Comparison of ENCODE assay signal across 26 cellular contexts in genomic region chr1:53156783-53157182, GRCh38. TPM values are rescaled to one million over a fixed set of nuclear protein-coding genes. Genes with fewer than 3 reads are reported as not detected.
DNase-seq lines count a peak whose midpoint lies in the region; ATAC-seq, FAIRE-seq and TF ChIP-seq lines count a peak whose summit lies in the region.
"Had no signal": no experiment of that assay in that cellular context is flagged by ENCODE, and none has a peak within 500 bp of the region (broad histone marks: within the 10 kb centered on the region; RNA-seq: fewer than 3 reads in every experiment).

No MANE protein-coding gene starts in this region.

- POLR2A ChIA-PET in HepG2 (lab: Yijun Ruan, JAX): interaction anchor here (2.7 kb wide), 1 partner anchor 19 kb away, joined by 9 read pairs; no protein-coding TSS in a partner anchor
- POLR2A ChIA-PET in K562 (lab: Yijun Ruan, JAX): interaction anchor here (0.8 to 1.6 kb wide), 2 partner anchors 8 to 9 kb away, joined by 3 to 4 read pairs; no protein-coding TSS in a partner anchor

- H3K27ac ChIP-seq in HepG2 (ENCODE audit: extremely low read length, insufficient read depth, low read length) (no peak overlapping the region), right lobe of liver (no peak overlapping the region), K562 (ENCODE audit: extremely low read depth, low read depth, low read length) (no peak overlapping the region)
- H3K27ac ChIP-seq: 22Rv1; A549; BLaER1 treated with 17β-estradiol and CSF1 and Interleukin-3, amounts not matched to agents 10 nM and 100 nM; C4-2B had no signal

- H3K27me3 ChIP-seq in HepG2 (ENCODE audit: control insufficient read depth in 1 of 2, insufficient read depth in 2 of 2, low read length in 2 of 2) (peaks cover 0 to 1% of the 10 kb centered on the region in 2 experiments; a peak in 1 of 5 replicates), right lobe of liver (no peaks in the 10 kb centered on the region), K562 (ENCODE audit: control insufficient read depth in 2 of 2, insufficient read depth in 2 of 2, low read length in 2 of 2) (peaks cover 3 to 14% of the 10 kb centered on the region in 2 experiments; a peak in 3 of 5 replicates)
- H3K27me3 ChIP-seq: BLaER1 treated with 17β-estradiol and CSF1 and Interleukin-3, amounts not matched to agents 10 nM and 100 nM had no signal

- H3K4me3 ChIP-seq in HepG2 (replicated peaks in 1 of 3; ENCODE audit: insufficient read depth in 1 of 3, low read depth in 2 of 3, low read length in 3 of 3): no peak overlapping the region
- H3K4me3 ChIP-seq in right lobe of liver: no peak overlapping the region
- no peak overlapping the region for H3K4me3 ChIP-seq in K562
- H3K4me3 ChIP-seq: A549; BLaER1 treated with 17β-estradiol and CSF1 and Interleukin-3, amounts not matched to agents 10 nM and 100 nM; GM12878 had no signal

- DNase-seq in HepG2 (ENCODE audit: low spot score): no peak
- no peak for DNase-seq in right lobe of liver
- no peak for DNase-seq in K562 (ENCODE audit: extremely low read depth in 1 of 4, low spot score in 3 of 4)
- DNase-seq in amygdala (lab: John Stamatoyannopoulos, UW): no peak
- DNase-seq: AML-193; CD4-positive, alpha-beta memory T cell; CD4-positive, CD25-positive, alpha-beta regulatory T cell; CD8-positive, alpha-beta memory T cell; COR-L47; DMS 273 treated with DMSO at 0.1 percent for 48 hours; DMS153; DMS53; DMS79; DND-41; EL; GDM1 had no signal

- FAIRE-seq in HepG2 (lab: Jason Lieb, UNC): no peak
- FAIRE-seq in K562 (lab: Jason Lieb, UNC): no peak
- FAIRE-seq: A549, GM12878, GM12892 had no signal

- intact Hi-C loops in HepG2 (cut with micrococcal nuclease; ENCODE audit: unreplicated experiment): no loop called here
- intact Hi-C loops in right lobe of liver (cut with DNase I): no loop called here
- intact Hi-C loops in K562 (cut with micrococcal nuclease): no loop called here

- WGBS in HepG2 (ENCODE audit: low lambda C conversion rate): 64% methylated on average over 3 of the region's 3 CpGs
- WGBS in right lobe of liver (ENCODE audit: insufficient coverage, low coverage, low lambda C conversion rate, missing lambda C conversion rate): 67% methylated on average over 3 of the region's 3 CpGs
- WGBS in K562 (ENCODE audit: insufficient coverage, low coverage, missing lambda C conversion rate): 12% methylated on average over 3 of the region's 3 CpGs

- H4K20me1 ChIP-seq in HepG2 (ENCODE audit: insufficient read depth, low read length): no peaks in the 10 kb centered on the region
- H4K20me1 ChIP-seq in K562 (replicated peaks; ENCODE audit: control insufficient read depth, insufficient read depth, low read length): no peaks in the 10 kb centered on the region
- H4K20me1 ChIP-seq: BLaER1 treated with 17β-estradiol and CSF1 and Interleukin-3, amounts not matched to agents 10 nM and 100 nM had no signal

- H3K4me1 ChIP-seq in HepG2 (ENCODE audit: insufficient read depth, low read length): peaks cover 85% of the 10 kb centered on the region
- peaks cover 0 to 5% (median 0%) of the 10 kb centered on the region in 4 donors for H3K4me1 ChIP-seq in right lobe of liver
- H3K4me1 ChIP-seq in K562 (replicated peaks in 1 of 2; ENCODE audit: control insufficient read depth in 2 of 2, insufficient read depth in 2 of 2, low read length in 2 of 2): no peaks in the 10 kb centered on the region
- H3K4me1 ChIP-seq: BLaER1 treated with 17β-estradiol and CSF1 and Interleukin-3, amounts not matched to agents 10 nM and 100 nM had no signal

- no peaks in the 10 kb centered on the region for H3K9me1 ChIP-seq in K562 (ENCODE audit: control insufficient read depth, insufficient read depth, low read length)

- H3K9me3 ChIP-seq in HepG2 (ENCODE audit: low read length) (no peaks in the 10 kb centered on the region), right lobe of liver (no peaks in the 10 kb centered on the region), K562 (replicated peaks; ENCODE audit: control insufficient read depth, insufficient read depth, low read depth, low read length) (no peaks in the 10 kb centered on the region)
- H3K9me3 ChIP-seq: A549; BLaER1 treated with 17β-estradiol and CSF1 and Interleukin-3, amounts not matched to agents 10 nM and 100 nM had no signal

- in situ Hi-C loops in HepG2 (cut with HindIII; ENCODE audit: extremely low pct_ligation_motif_present, low pct_unique_long_range_greater_than_20kb) (no loop called here), K562 (cut with MboI) (no loop called here)

- no TSS peak for BruUV-seq in HepG2 (replicated peaks; lab: Mats Ljungman, UMichigan)
- BruUV-seq in K562 (replicated peaks; lab: Mats Ljungman, UMichigan): no TSS peak

- no peak for ATAC-seq in HepG2
- ATAC-seq in right lobe of liver: no peak
- ATAC-seq in K562: no peak
- no peak for ATAC-seq in GM18870 (IDR thresholded peaks at IDR 0.05; ENCODE audit: unreplicated experiment)
- ATAC-seq: A549, GM12878 had no signal

- H3K4me2 ChIP-seq in HepG2 (ENCODE audit: low read depth, low read length) (no peak overlapping the region), K562 (ENCODE audit: insufficient read depth, low read length) (no peak overlapping the region)
- H3K4me2 ChIP-seq: A549; BLaER1 treated with 17β-estradiol and CSF1 and Interleukin-3, amounts not matched to agents 10 nM and 100 nM had no signal

- TF ChIP-seq EP300 in HepG2 (IDR thresholded peaks at IDR 0.05; ENCODE audit: low read depth in 2 of 2, low read length in 2 of 2): no peak
- TF ChIP-seq EP300 in HepG2 (CRISPR knock-in tag; IDR thresholded peaks at IDR 0.05; ENCODE audit: borderline replicate concordance): no peak
- TF ChIP-seq EP300 in K562 (IDR thresholded peaks at IDR 0.05; ENCODE audit: low read length): no peak

- TF ChIP-seq POLR2A in HepG2 (IDR thresholded peaks at IDR 0.05; ENCODE audit: insufficient read depth in 1 of 2, low read depth in 2 of 2, low read length in 2 of 2) (no peak), right lobe of liver (IDR thresholded peaks at IDR 0.05) (no peak), K562 (conservative IDR thresholded peaks at IDR 0.05) (no peak)

- TF ChIP-seq RAD21 in HepG2 (CRISPR knock-in tag; IDR thresholded peaks at IDR 0.05) (no peak), K562 (CRISPR knock-in tag; conservative IDR thresholded peaks at IDR 0.05 in 1 of 2, IDR thresholded peaks at IDR 0.05 in 1 of 2) (no peak)

- TF ChIP-seq CTCF in HepG2 (CRISPR knock-in tag; IDR thresholded peaks at IDR 0.05) (no peak), right lobe of liver (IDR thresholded peaks at IDR 0.05) (no peak), K562 (IDR thresholded peaks at IDR 0.05 in 2 of 3, conservative IDR thresholded peaks at IDR 0.05 in 1 of 3; ENCODE audit: insufficient read depth in 2 of 3, low read depth in 1 of 3, low read length in 3 of 3) (no peak)

- CTCF ChIA-PET in HepG2 (lab: Yijun Ruan, JAX; ENCODE audit: low intra/inter-chr PET ratio, low total read pairs): no interaction called here
- CTCF ChIA-PET in K562 (lab: Yijun Ruan, JAX; ENCODE audit: low intra/inter-chr PET ratio): no interaction called here

- H3K36me3 ChIP-seq in HepG2 (replicated peaks in 1 of 2; ENCODE audit: control insufficient read depth in 1 of 2, insufficient read depth in 2 of 2, low read length in 2 of 2) (no peaks in the 10 kb centered on the region), right lobe of liver (no peaks in the 10 kb centered on the region), K562 (ENCODE audit: control insufficient read depth, insufficient read depth, low read length) (no peaks in the 10 kb centered on the region)
- H3K36me3 ChIP-seq: BLaER1 treated with 17β-estradiol and CSF1 and Interleukin-3, amounts not matched to agents 10 nM and 100 nM had no signal

- H2AFZ ChIP-seq in HepG2 (ENCODE audit: low read length) (no peak overlapping the region), K562 (ENCODE audit: low read depth, low read length) (no peak overlapping the region)

- H3K9ac ChIP-seq in HepG2 (ENCODE audit: insufficient read depth, low read depth, low read length) (no peak overlapping the region), K562 (ENCODE audit: insufficient read depth in 1 of 2, low read depth in 2 of 2, low read length in 2 of 2) (no peak overlapping the region)
- H3K9ac ChIP-seq: BLaER1 treated with 17β-estradiol and CSF1 and Interleukin-3, amounts not matched to agents 10 nM and 100 nM had no signal

- H3K79me2 ChIP-seq in HepG2 (ENCODE audit: insufficient read depth, low read length) (no peaks in the 10 kb centered on the region), K562 (ENCODE audit: control insufficient read depth, insufficient read depth, low read length) (no peaks in the 10 kb centered on the region)

RNA-seq across cellular contexts. Expression of gene SLC1A7, which starts 14.3 kb away (rescaled TPM):
- total RNA-seq in HepG2 (2016; rRNA removed; fragmentation: Illumina TruSeq; extraction: Trizol) (0.04 TPM in 1 of 2 replicates, not detected in the other), right lobe of liver (1 to 10 TPM in 1 of 6 experiments, under 1 TPM in 5; 0.31 to 1.3 (median 0.61) TPM), K562 (2014; rRNA removed) (0.16 TPM in 1 of 2 replicates, not detected in the other), K562 (2014; rRNA removed; fragmentation: Illumina TruSeq; extraction: Trizol) (not detected in 2 replicates), K562 (2015; rRNA removed; fragmentation: Illumina TruSeq; extraction: Trizol) (not detected in 2 replicates), K562 (2021) (not detected in 2 replicates)
- total RNA-seq in HepG2 (2016; cell fraction: cytosol; rRNA removed; fragmentation: Illumina TruSeq; extraction: Trizol; ENCODE audit: low read depth): 0.10 TPM in 1 of 2 replicates, not detected in the other
- total RNA-seq in HepG2 (2016; cell fraction: insoluble cytoplasmic fraction; rRNA removed; fragmentation: Illumina TruSeq; extraction: Trizol): 0.10 TPM in 1 of 2 replicates, not detected in the other
- total RNA-seq in HepG2 (2016; cell fraction: membrane; rRNA removed; fragmentation: Illumina TruSeq; extraction: Trizol): not detected in 2 replicates
- not detected in 2 replicates for total RNA-seq in HepG2 (2016; cell fraction: nucleus; rRNA removed; fragmentation: Illumina TruSeq; extraction: Trizol)
- polyA plus RNA-seq in HepG2 (2011; rRNA removed) (2.0 and 4.8 TPM in 2 replicates), K562 (2011; rRNA removed) (0.07 and 0.08 TPM in 2 replicates), K562 (2014; fragmentation: Illumina TruSeq; extraction: Trizol) (0.06 TPM in 1 of 2 replicates, not detected in the other), K562 (2014; fragmentation: Nextera tagmentation; extraction: Ambion mirVana) (not detected), K562 (2014; rRNA removed) (not detected in 2 replicates)
- polyA plus RNA-seq in HepG2 (2011; cell fraction: cytosol; rRNA removed): 1.7 and 1.9 TPM in 2 replicates
- 10.0 and 14.8 TPM in 2 replicates for polyA plus RNA-seq in HepG2 (2011; cell fraction: nucleus; rRNA removed)
- 8.9 and 11.0 TPM in 2 replicates for polyA plus RNA-seq in HepG2 (2012)
- not detected in 2 replicates for polyA plus RNA-seq in HepG2 (2016; cell fraction: cytosol; fragmentation: Illumina TruSeq; extraction: Trizol; ENCODE audit: low read depth)
- not detected in 2 replicates for polyA plus RNA-seq in HepG2 (2016; cell fraction: insoluble cytoplasmic fraction; fragmentation: Illumina TruSeq; extraction: Trizol; ENCODE audit: low read depth)
- polyA plus RNA-seq in HepG2 (2016; cell fraction: membrane; fragmentation: Illumina TruSeq; extraction: Trizol; ENCODE audit: low read depth): 0.07 TPM in 1 of 2 replicates, not detected in the other
- polyA plus RNA-seq in HepG2 (2016; cell fraction: nucleus; fragmentation: Illumina TruSeq; extraction: Trizol; ENCODE audit: insufficient read depth, low read depth): not detected in 2 replicates
- polyA minus RNA-seq in HepG2 (2011; rRNA and poly(A)+ RNA removed; ENCODE audit: low replicate concordance): 2.1 TPM in 1 of 2 replicates, not detected in the other
- polyA minus RNA-seq in HepG2 (2011; cell fraction: cytosol; rRNA and poly(A)+ RNA removed): 0.70 and 0.99 TPM in 2 replicates
- polyA minus RNA-seq in HepG2 (2011; cell fraction: nucleus; rRNA and poly(A)+ RNA removed): 0.77 and 2.1 TPM in 2 replicates
- not detected in 2 replicates for total RNA-seq in K562 (2011; cell fraction: chromatin; rRNA removed; ENCODE audit: low replicate concordance)
- total RNA-seq in K562 (2011; cell fraction: nucleolus; rRNA removed): not detected in 2 replicates
- total RNA-seq in K562 (2011; cell fraction: nucleoplasm; rRNA removed): not detected in 2 replicates
- polyA plus RNA-seq in K562 (2011; cell fraction: cytosol; rRNA removed): 0.01 and 0.22 TPM in 2 replicates
- polyA plus RNA-seq in K562 (2011; cell fraction: nucleus; rRNA removed): 0.13 and 0.40 TPM in 2 replicates
- polyA plus RNA-seq in K562 (2012): 0.09 and 0.14 TPM in 2 replicates
- not detected in 2 replicates for polyA minus RNA-seq in K562 (2011; rRNA and poly(A)+ RNA removed)
- polyA minus RNA-seq in K562 (2011; cell fraction: cytosol; rRNA and poly(A)+ RNA removed): not detected in 2 replicates
- polyA minus RNA-seq in K562 (2011; cell fraction: nucleus; rRNA and poly(A)+ RNA removed): 0.11 and 0.13 TPM in 2 replicates
- total RNA-seq: A172; B cell; CD4-positive, alpha-beta memory T cell; CD4-positive, CD25-positive, alpha-beta regulatory T cell; CD8-positive, alpha-beta memory T cell; Daoy; GM12878 had no signal
- polyA plus RNA-seq: CD4-positive, alpha-beta memory T cell; CD4-positive, CD25-positive, alpha-beta regulatory T cell; GM12878 had no signal

RNA-seq across cellular contexts. Expression of gene CPT2, which starts 39.8 kb away (rescaled TPM):
- total RNA-seq in HepG2 (2016; rRNA removed; fragmentation: Illumina TruSeq; extraction: Trizol) (14.1 and 14.6 TPM in 2 replicates), right lobe of liver (100 to 1,000 TPM in 2 of 6 experiments, 10 to 100 TPM in 4; 37.6 to 108 (median 81.6) TPM), K562 (2014; rRNA removed) (19.7 and 22.9 TPM in 2 replicates), K562 (2014; rRNA removed; fragmentation: Illumina TruSeq; extraction: Trizol) (16.8 and 17.8 TPM in 2 replicates), K562 (2015; rRNA removed; fragmentation: Illumina TruSeq; extraction: Trizol) (17.2 and 17.9 TPM in 2 replicates), K562 (2021) (16.9 and 22.2 TPM in 2 replicates)
- total RNA-seq in HepG2 (2016; cell fraction: cytosol; rRNA removed; fragmentation: Illumina TruSeq; extraction: Trizol; ENCODE audit: low read depth): 1.1 and 1.2 TPM in 2 replicates
- total RNA-seq in HepG2 (2016; cell fraction: insoluble cytoplasmic fraction; rRNA removed; fragmentation: Illumina TruSeq; extraction: Trizol): 13.1 and 14.0 TPM in 2 replicates
- total RNA-seq in HepG2 (2016; cell fraction: membrane; rRNA removed; fragmentation: Illumina TruSeq; extraction: Trizol): 3.0 and 3.7 TPM in 2 replicates
- total RNA-seq in HepG2 (2016; cell fraction: nucleus; rRNA removed; fragmentation: Illumina TruSeq; extraction: Trizol): 6.2 and 7.9 TPM in 2 replicates
- polyA plus RNA-seq in HepG2 (2011; rRNA removed) (12.6 and 16.0 TPM in 2 replicates), K562 (2011; rRNA removed) (16.7 and 27.1 TPM in 2 replicates), K562 (2014; fragmentation: Illumina TruSeq; extraction: Trizol) (23.8 and 25.1 TPM in 2 replicates), K562 (2014; fragmentation: Nextera tagmentation; extraction: Ambion mirVana) (1 to 10 TPM; 7.6 to 7.9 TPM), K562 (2014; rRNA removed) (15.2 and 16.7 TPM in 2 replicates)
- 12.6 and 14.8 TPM in 2 replicates for polyA plus RNA-seq in HepG2 (2011; cell fraction: cytosol; rRNA removed)
- polyA plus RNA-seq in HepG2 (2011; cell fraction: nucleus; rRNA removed): 5.6 and 7.7 TPM in 2 replicates
- polyA plus RNA-seq in HepG2 (2012): 9.1 and 13.6 TPM in 2 replicates
- polyA plus RNA-seq in HepG2 (2016; cell fraction: cytosol; fragmentation: Illumina TruSeq; extraction: Trizol; ENCODE audit: low read depth): 1.0 and 1.2 TPM in 2 replicates
- 15.4 and 15.6 TPM in 2 replicates for polyA plus RNA-seq in HepG2 (2016; cell fraction: insoluble cytoplasmic fraction; fragmentation: Illumina TruSeq; extraction: Trizol; ENCODE audit: low read depth)
- polyA plus RNA-seq in HepG2 (2016; cell fraction: membrane; fragmentation: Illumina TruSeq; extraction: Trizol; ENCODE audit: low read depth): 1.8 and 2.2 TPM in 2 replicates
- 9.0 and 10.7 TPM in 2 replicates for polyA plus RNA-seq in HepG2 (2016; cell fraction: nucleus; fragmentation: Illumina TruSeq; extraction: Trizol; ENCODE audit: insufficient read depth, low read depth)
- polyA minus RNA-seq in HepG2 (2011; rRNA and poly(A)+ RNA removed; ENCODE audit: low replicate concordance): 13.9 and 25.3 TPM in 2 replicates
- 8.6 and 11.3 TPM in 2 replicates for polyA minus RNA-seq in HepG2 (2011; cell fraction: cytosol; rRNA and poly(A)+ RNA removed)
- polyA minus RNA-seq in HepG2 (2011; cell fraction: nucleus; rRNA and poly(A)+ RNA removed): 7.3 and 12.7 TPM in 2 replicates
- total RNA-seq in K562 (2011; cell fraction: chromatin; rRNA removed; ENCODE audit: low replicate concordance): 24.8 and 27.4 TPM in 2 replicates
- total RNA-seq in K562 (2011; cell fraction: nucleolus; rRNA removed): 13.9 and 18.3 TPM in 2 replicates
- total RNA-seq in K562 (2011; cell fraction: nucleoplasm; rRNA removed): 18.3 and 20.3 TPM in 2 replicates
- polyA plus RNA-seq in K562 (2011; cell fraction: cytosol; rRNA removed): 21.4 and 24.5 TPM in 2 replicates
- polyA plus RNA-seq in K562 (2011; cell fraction: nucleus; rRNA removed): 8.2 and 9.6 TPM in 2 replicates
- polyA plus RNA-seq in K562 (2012): 16.1 and 29.9 TPM in 2 replicates
- 19.4 and 20.8 TPM in 2 replicates for polyA minus RNA-seq in K562 (2011; rRNA and poly(A)+ RNA removed)
- 12.1 and 12.5 TPM in 2 replicates for polyA minus RNA-seq in K562 (2011; cell fraction: cytosol; rRNA and poly(A)+ RNA removed)
- polyA minus RNA-seq in K562 (2011; cell fraction: nucleus; rRNA and poly(A)+ RNA removed): 6.9 and 10.6 TPM in 2 replicates

Comparison
In these comparisons a context has a peak if more than half of its experiments do, and no peak if none do; other contexts are left out.
1. Of the 241 proteins assayed by ChIP-seq in both HepG2 and K562: peak only in HepG2: none; only in K562: CEBPG; in both: CEBPB; in neither: 239.